In genomic region chr9:83259558-83259957, GRCh38 we compare ENCODE assay signal across 9 cellular contexts.
"Had no signal": no experiment of that assay in that cellular context is flagged by ENCODE, and none has a peak within 500 bp of the region (broad histone marks: within the 10 kb centered on the region; RNA-seq: fewer than 3 reads in every experiment).

No MANE protein-coding gene starts in this region.

- H3K4me3 ChIP-seq: GM23248, HAP-1 had no signal

- H2AFZ ChIP-seq: GM23248 had no signal

- H3K9ac ChIP-seq: GM23248, KMS-11 had no signal

- H3K4me2 ChIP-seq: KMS-11 had no signal

- H3K4me1 ChIP-seq: HAP-1 had no signal

- ATAC-seq: HCT116, HepG2 had no signal

- FAIRE-seq: HepG2 had no signal

- DNase-seq: GM23248, GOT3, H7, HFFc6, KBM-7 had no signal

- H3K9me3 ChIP-seq: HAP-1 had no signal

- H3K36me3 ChIP-seq: HAP-1 had no signal

- H3K27ac ChIP-seq: GM23248, KMS-11 had no signal
